Comparison of ENCODE assay signal across 20 cellular contexts in genomic region chrX:7139202-7140081, GRCh38. TPM values are rescaled to one million over a fixed set of nuclear protein-coding genes. Genes with fewer than 3 reads are reported as not detected.
DNase-seq lines count a peak whose midpoint lies in the region; ATAC-seq and TF ChIP-seq lines count a peak whose summit lies in the region.
"Had no signal": no experiment of that assay in that cellular context is flagged by ENCODE, and none has a peak within 500 bp of the region (broad histone marks: within the 10 kb centered on the region; RNA-seq: fewer than 3 reads in every experiment).

No MANE protein-coding gene starts in this region.

- intact Hi-C loops in A673 (cut with micrococcal nuclease; ENCODE audit: unreplicated experiment) (no loop called here), lower leg skin (cut with DNase I; ENCODE audit: low total_unique reads) (no loop called here)

- no peaks in the 10 kb centered on the region for H3K79me1 ChIP-seq in mesenchymal stem cell (replicated peaks; ENCODE audit: low read length, poor library complexity, severe bottlenecking)

- H3K27ac Mint-ChIP-seq in effector memory CD8-positive, alpha-beta T cell, result peak overlapping the region; percentile 11 to 39
- H3K27ac Mint-ChIP-seq: activated naive CD8-positive, alpha-beta T cell treated with anti-CD3 and anti-CD28 coated beads, Interleukin-2, amount 10 ng/mL, durations not matched to agents 7 days and 5 days; CD4-positive, CD25-positive, alpha-beta regulatory T cell; T-helper 17 cell had no signal

- no peak overlapping the region for H3K9ac ChIP-seq in mesenchymal stem cell (ENCODE audit: low read length)
- H3K9ac ChIP-seq: KMS-11 had no signal

- H3K18ac ChIP-seq in mesenchymal stem cell (ENCODE audit: low read depth in 1 of 2, low read length in 2 of 2), result no peak overlapping the region

- H3K23ac ChIP-seq in mesenchymal stem cell (ENCODE audit: low read length in 2 of 2), result no peak overlapping the region

- no peak for TF ChIP-seq POLR2A in lower leg skin (IDR thresholded peaks at IDR 0.05)

- CTCF ChIA-PET in BJ (lab: Yijun Ruan, JAX), result interaction anchor here (0.8 kb wide), 1 partner anchor 126 kb away, joined by 3 read pairs; no protein-coding TSS in a partner anchor
- CTCF ChIA-PET in A673 (lab: Charles Lee), result no interaction called here

- no peak overlapping the region for H3K14ac ChIP-seq in mesenchymal stem cell (ENCODE audit: low read length in 2 of 2)

- no peak overlapping the region for H2BK12ac ChIP-seq in mesenchymal stem cell (ENCODE audit: low read length in 2 of 2)

- H3K27me3 Mint-ChIP-seq in effector memory CD8-positive, alpha-beta T cell, result no peaks in the 10 kb centered on the region
- H3K27me3 Mint-ChIP-seq: activated naive CD8-positive, alpha-beta T cell treated with anti-CD3 and anti-CD28 coated beads, Interleukin-2, amount 10 ng/mL, durations not matched to agents 7 days and 5 days; CD4-positive, CD25-positive, alpha-beta regulatory T cell; T-helper 17 cell had no signal

- no peak overlapping the region for H2BK120ac ChIP-seq in mesenchymal stem cell (ENCODE audit: low read depth, low read length)

- TF ChIP-seq CTCF in BJ (IDR thresholded peaks at IDR 0.05; ENCODE audit: insufficient read depth, low read depth, low read length) (no peak), A673 (conservative IDR thresholded peaks at IDR 0.05; ENCODE audit: low read depth, low read length) (no peak), lower leg skin (IDR thresholded peaks at IDR 0.05) (no peak)

- H3K36me3 ChIP-seq in BJ (ENCODE audit: control insufficient read depth, insufficient read depth, low read length) (no peaks in the 10 kb centered on the region; the same call in 1 of the 2 replicates), mesenchymal stem cell (ENCODE audit: control insufficient read depth in 1 of 2, insufficient read depth in 2 of 2, low read depth in 1 of 2, low read length in 2 of 2) (peaks cover 0 to 9% of the 10 kb centered on the region in 2 experiments), A673 (ENCODE audit: insufficient read depth, low read length, poor library complexity, severe bottlenecking) (no peaks in the 10 kb centered on the region)
- H3K36me3 ChIP-seq: pancreas had no signal

- H2AK5ac ChIP-seq in mesenchymal stem cell (ENCODE audit: low read length, severe bottlenecking), result no peak overlapping the region

- BruUV-seq in A673 (replicated peaks; lab: Mats Ljungman, UMichigan), result no TSS peak

- 50% methylated on average over 9 of the region's 9 CpGs for WGBS in mesenchymal stem cell
- 85 to 88% methylated on average over 9 of the region's 9 CpGs for WGBS in lower leg skin, 2 donors

- no peak for ATAC-seq in effector memory CD8-positive, alpha-beta T cell (replicated peaks)
- no peak for ATAC-seq in GM19351 (IDR thresholded peaks at IDR 0.05; ENCODE audit: unreplicated experiment)
- ATAC-seq: esophagus mucosa, T-helper 17 cell had no signal

- H4K8ac ChIP-seq in mesenchymal stem cell (ENCODE audit: low read length), result no peak overlapping the region

- peaks cover 7% of the 10 kb centered on the region for H3K4me1 ChIP-seq in mesenchymal stem cell (ENCODE audit: control insufficient read depth, insufficient read depth, low read depth, low read length)
- H3K4me1 ChIP-seq in A673 (ENCODE audit: insufficient read depth, low read length, poor library complexity, severe bottlenecking), result no peaks in the 10 kb centered on the region
- H3K4me1 ChIP-seq: pancreas had no signal

- H2BK15ac ChIP-seq in mesenchymal stem cell (ENCODE audit: low read depth, poor library complexity, severe bottlenecking), result no peak overlapping the region

- POLR2A ChIA-PET in BJ (lab: Charles Lee), result no interaction called here
- POLR2A ChIA-PET in A673 (lab: Charles Lee; ENCODE audit: low non-redundant PET), result no interaction called here

- no peak overlapping the region for H3K4me2 ChIP-seq in mesenchymal stem cell (ENCODE audit: low read length, poor library complexity, severe bottlenecking)
- H3K4me2 ChIP-seq: KMS-11 had no signal

- H3K9me3 ChIP-seq in mesenchymal stem cell (ENCODE audit: control insufficient read depth, low read length), result no peaks in the 10 kb centered on the region
- H3K9me3 ChIP-seq in A673 (ENCODE audit: low read depth, low read length, poor library complexity, severe bottlenecking), result no peaks in the 10 kb centered on the region
- H3K9me3 ChIP-seq: pancreas had no signal

- peak overlapping the region; percentile 49 for H3K27ac ChIP-seq in mesenchymal stem cell (ENCODE audit: low read length, poor library complexity, severe bottlenecking)
- no peak overlapping the region for H3K27ac ChIP-seq in A673 (ENCODE audit: low read depth, low read length, poor library complexity, severe bottlenecking)
- H3K27ac ChIP-seq: coronary artery, KMS-11, pancreas had no signal

- no peak overlapping the region for H3K4ac ChIP-seq in mesenchymal stem cell (ENCODE audit: low read depth in 1 of 2, low read length in 2 of 2)

- no peak overlapping the region for H4K91ac ChIP-seq in mesenchymal stem cell (ENCODE audit: low read length)

- H3K27me3 ChIP-seq in BJ (ENCODE audit: control insufficient read depth, insufficient read depth, low read length), result no peaks in the 10 kb centered on the region
- no peaks in the 10 kb centered on the region for H3K27me3 ChIP-seq in mesenchymal stem cell (ENCODE audit: control insufficient read depth in 1 of 2, insufficient read depth in 1 of 2, low read length in 2 of 2)
- no peaks in the 10 kb centered on the region for H3K27me3 ChIP-seq in A673 (replicated peaks; ENCODE audit: insufficient read depth, low read depth, low read length, poor library complexity)
- H3K27me3 ChIP-seq: pancreas had no signal

- no peaks in the 10 kb centered on the region for H3K36me3 Mint-ChIP-seq in effector memory CD8-positive, alpha-beta T cell (ENCODE audit: insufficient read depth)

- H3K9me3 Mint-ChIP-seq in effector memory CD8-positive, alpha-beta T cell, result no peaks in the 10 kb centered on the region
- H3K9me3 Mint-ChIP-seq: activated naive CD8-positive, alpha-beta T cell treated with anti-CD3 and anti-CD28 coated beads, Interleukin-2, amount 10 ng/mL, durations not matched to agents 7 days and 5 days; CD4-positive, CD25-positive, alpha-beta regulatory T cell had no signal

- no peak overlapping the region for H2BK5ac ChIP-seq in mesenchymal stem cell (ENCODE audit: low read depth, low read length, poor library complexity, severe bottlenecking)

- no peak overlapping the region for H3K4me3 ChIP-seq in BJ (ENCODE audit: low read depth, low read length)
- no peak overlapping the region for H3K4me3 ChIP-seq in mesenchymal stem cell (ENCODE audit: insufficient read depth in 1 of 2, low read depth in 1 of 2, low read length in 2 of 2)
- no peak overlapping the region for H3K4me3 ChIP-seq in A673 (ENCODE audit: low read depth, low read length, poor library complexity, severe bottlenecking)
- no peak overlapping the region for H3K4me3 ChIP-seq in lower leg skin (ENCODE audit: low read depth, poor library complexity, severe bottlenecking)
- H3K4me3 ChIP-seq: coronary artery, pancreas had no signal

- DNase-seq in BJ (ENCODE audit: low read depth) (peak; percentile 51), LHCN-M2 (ENCODE audit: low read depth) (peak; percentile 86), mesenchymal stem cell (peak; percentile 77), GM19240 (ENCODE audit: insufficient read length, low spot score) (no peak), A673 (ENCODE audit: low spot score) (no peak), lower leg skin (ENCODE audit: low spot score in 2 of 2) (no peak)
- DNase-seq in effector memory CD8-positive, alpha-beta T cell, result no peak
- DNase-seq: activated CD4-positive, CD25-positive, alpha-beta regulatory T cell treated with anti-CD3 and anti-CD28 coated beads, Interleukin-2, amount 50 U/mL, for 72 hours; activated naive CD8-positive, alpha-beta T cell treated with anti-CD3 and anti-CD28 coated beads, Interleukin-2, amount 10 ng/mL, durations not matched to agents 7 days and 5 days; CD4-positive, CD25-positive, alpha-beta regulatory T cell; NCI-H187; pancreas; RPMI8226; stimulated activated CD4-positive, alpha-beta T cell treated with anti-CD3 and anti-CD28 coated beads, Interleukin-1b, Interleukin-23, amount 100 ng/mL, for 48 hours; stimulated activated CD8-positive, alpha-beta memory T cell treated with anti-CD3 and anti-CD28 coated beads, Interleukin-4, amount 100 ng/mL, for 48 hours; T-helper 17 cell had no signal

- H3K4me1 Mint-ChIP-seq in effector memory CD8-positive, alpha-beta T cell (ENCODE audit: low read depth in 2 of 2), result peaks cover 7 to 17% of the 10 kb centered on the region in 2 donors

- no peak overlapping the region for H2AFZ ChIP-seq in mesenchymal stem cell (ENCODE audit: low read depth, low read length)

- H3K4me3 Mint-ChIP-seq in effector memory CD8-positive, alpha-beta T cell, result no peak overlapping the region
- H3K4me3 Mint-ChIP-seq: activated naive CD8-positive, alpha-beta T cell treated with anti-CD3 and anti-CD28 coated beads, Interleukin-2, amount 10 ng/mL, durations not matched to agents 7 days and 5 days; CD4-positive, CD25-positive, alpha-beta regulatory T cell; T-helper 17 cell had no signal

RNA-seq across cellular contexts. Expression of gene STS, which starts 8.1 kb away (rescaled TPM):
- 11.8 and 14.7 TPM in 2 replicates for polyA plus RNA-seq in BJ (2011; rRNA removed)
- polyA minus RNA-seq in BJ (2011; rRNA and poly(A)+ RNA removed), result 12.1 and 15.4 TPM in 2 replicates
- total RNA-seq in LHCN-M2 (2014; rRNA removed) (7.9 and 10.0 TPM in 2 replicates), A673 (2021) (1.7 and 2.5 TPM in 2 replicates), lower leg skin (10 to 100 TPM; 11.3 to 15.7 (median 12.8) TPM)
- 5.7 TPM for polyA plus RNA-seq in LHCN-M2 (2012)
- 5.6 TPM for polyA plus RNA-seq in mesenchymal stem cell (2013, experiment 1 of 2)
- 5.6 TPM for polyA plus RNA-seq in mesenchymal stem cell (2013, experiment 2 of 2)

RNA-seq across cellular contexts. Expression of gene PUDP, which starts 8.5 kb away (rescaled TPM):
- polyA plus RNA-seq in BJ (2011; rRNA removed), result 17.1 and 17.2 TPM in 2 replicates
- polyA minus RNA-seq in BJ (2011; rRNA and poly(A)+ RNA removed), result 8.9 and 12.6 TPM in 2 replicates
- total RNA-seq in LHCN-M2 (2014; rRNA removed) (13.2 and 27.5 TPM in 2 replicates), A673 (2021) (17.6 and 19.8 TPM in 2 replicates), lower leg skin (10 to 100 TPM in 1 of 4 donors, 1 to 10 TPM in 3; 5.7 to 10.7 (median 7.9) TPM)
- 14.2 TPM for polyA plus RNA-seq in LHCN-M2 (2012)
- polyA plus RNA-seq in mesenchymal stem cell (2013, experiment 1 of 2), result 19.7 TPM
- polyA plus RNA-seq in mesenchymal stem cell (2013, experiment 2 of 2), result 19.9 TPM

Comparison
In these comparisons a context has a peak if more than half of its experiments do, and no peak if none do; other contexts are left out.
1. DNase-seq: peak in BJ (single experiment), LHCN-M2 (single experiment) and mesenchymal stem cell (single experiment); none in effector memory CD8-positive, alpha-beta T cell (0 of 3), GM19240 (single experiment), A673 (single experiment) and lower leg skin (0 of 2).